ENCODE assay signal across 20 cellular contexts in the genomic region with DNA sequence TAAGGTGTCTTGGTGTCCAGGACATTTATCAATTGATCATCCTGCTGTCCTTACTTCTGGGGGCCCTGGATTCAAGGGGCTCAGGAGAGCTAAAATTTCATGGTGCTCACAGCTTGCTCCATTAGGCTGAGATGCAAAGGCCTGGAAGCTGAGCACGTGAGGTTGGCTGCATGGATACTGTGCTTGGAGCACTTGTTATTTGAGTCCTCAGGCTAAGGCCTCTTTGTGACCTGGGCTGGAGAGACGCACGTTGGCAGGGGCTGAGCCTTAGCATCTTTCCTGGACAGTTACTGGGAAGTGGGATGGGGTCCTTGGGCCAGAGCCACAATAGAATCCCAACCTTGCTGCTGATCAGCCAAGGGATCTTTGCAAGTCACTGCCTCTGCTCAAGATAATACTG.
DNase-seq lines count a peak whose midpoint lies in the region; ATAC-seq and TF ChIP-seq lines count a peak whose summit lies in the region.
"Had no signal": no experiment of that assay in that cellular context is flagged by ENCODE, and none has a peak within 500 bp of the region (broad histone marks: within the 10 kb centered on the region; RNA-seq: fewer than 3 reads in every experiment).

No MANE protein-coding gene starts in this region.

- H3K9me3 ChIP-seq in upper lobe of right lung, result peaks cover 6% of the 10 kb centered on the region

- peaks cover 23% of the 10 kb centered on the region for H3K4me1 Mint-ChIP-seq in T-helper 2 cell treated with Interferon-gamma antibody and Interleukin-4, amounts not matched to agents 5 μg/mL and 100 μg/mL, for 36 hours (ENCODE audit: low read depth)
- H3K4me1 Mint-ChIP-seq in natural killer cell treated with Interleukin-12 subunit alpha and Interleukin-12 subunit beta and Interleukin-15 and Interleukin-18, amount 100 ng/mL, for 72 hours (ENCODE audit: low read depth in 2 of 2), result peaks cover 11 to 12% of the 10 kb centered on the region in 2 donors

- intact Hi-C loops in upper lobe of right lung (cut with DNase I), result no loop called here

- no peak for TF ChIP-seq CTCF in upper lobe of right lung (IDR thresholded peaks at IDR 0.05)

- ATAC-seq in natural killer cell treated with Interleukin-12 subunit alpha and Interleukin-12 subunit beta and Interleukin-15 and Interleukin-18, amount 100 ng/mL, for 72 hours, result no peak
- ATAC-seq in upper lobe of right lung (no peak), HG03432 (IDR thresholded peaks at IDR 0.05; ENCODE audit: unreplicated experiment) (no peak)
- ATAC-seq: GM12878, Panc1, SK-N-SH treated with all-trans-retinoic acid at 6 μM for 48 hours had no signal

- H3K27ac ChIP-seq in upper lobe of right lung, result no peak overlapping the region
- H3K27ac ChIP-seq: 22Rv1 had no signal

- H3K27ac Mint-ChIP-seq in T-helper 2 cell treated with Interferon-gamma antibody and Interleukin-4, amounts not matched to agents 5 μg/mL and 100 μg/mL, for 36 hours, result peak overlapping the region; percentile 27
- H3K27ac Mint-ChIP-seq in natural killer cell treated with Interleukin-12 subunit alpha and Interleukin-12 subunit beta and Interleukin-15 and Interleukin-18, amount 100 ng/mL, for 72 hours, result no peak overlapping the region
- H3K27ac Mint-ChIP-seq: CD14-positive monocyte had no signal

- DNase-seq in T-helper 2 cell treated with Interferon-gamma antibody and Interleukin-4, amounts not matched to agents 5 μg/mL and 100 μg/mL, for 36 hours (ENCODE audit: low spot score), result no peak
- DNase-seq in T-helper 2 cell, result no peak
- DNase-seq in ecto neural progenitor cell (ENCODE audit: low spot score), result peak; percentile 11
- peak; percentile 45 for DNase-seq in natural killer cell treated with Interleukin-12 subunit alpha and Interleukin-12 subunit beta and Interleukin-15 and Interleukin-18, amount 100 ng/mL, for 72 hours (ENCODE audit: low spot score)
- peak; percentile 30 for DNase-seq in upper lobe of right lung
- DNase-seq in AG20443 (ENCODE audit: low spot score), result no peak
- no peak for DNase-seq in AG08395 (ENCODE audit: low spot score)
- DNase-seq: AML-193, DMS79, NCI-H1694, NCI-H2081, NCI-H2171, NCI-H345, NCI-H524 treated with DMSO at 0.1 percent for 48 hours had no signal

- H3K36me3 ChIP-seq in upper lobe of right lung, result no peaks in the 10 kb centered on the region

- H3K27me3 Mint-ChIP-seq in T-helper 2 cell treated with Interferon-gamma antibody and Interleukin-4, amounts not matched to agents 5 μg/mL and 100 μg/mL, for 36 hours (ENCODE audit: low read depth), result peaks cover 1% of the 10 kb centered on the region
- peaks cover 0 to 2% of the 10 kb centered on the region in 2 donors for H3K27me3 Mint-ChIP-seq in natural killer cell treated with Interleukin-12 subunit alpha and Interleukin-12 subunit beta and Interleukin-15 and Interleukin-18, amount 100 ng/mL, for 72 hours

- H3K27me3 ChIP-seq in upper lobe of right lung, result no peaks in the 10 kb centered on the region

- H3K9me3 Mint-ChIP-seq in T-helper 2 cell treated with Interferon-gamma antibody and Interleukin-4, amounts not matched to agents 5 μg/mL and 100 μg/mL, for 36 hours, result peaks cover 38% of the 10 kb centered on the region
- peaks cover 11% of the 10 kb centered on the region for H3K9me3 Mint-ChIP-seq in natural killer cell treated with Interleukin-12 subunit alpha and Interleukin-12 subunit beta and Interleukin-15 and Interleukin-18, amount 100 ng/mL, for 72 hours

- H3K36me3 Mint-ChIP-seq in T-helper 2 cell treated with Interferon-gamma antibody and Interleukin-4, amounts not matched to agents 5 μg/mL and 100 μg/mL, for 36 hours (ENCODE audit: low read depth), result peaks cover 22% of the 10 kb centered on the region
- H3K36me3 Mint-ChIP-seq in natural killer cell treated with Interleukin-12 subunit alpha and Interleukin-12 subunit beta and Interleukin-15 and Interleukin-18, amount 100 ng/mL, for 72 hours, result peaks cover 8% of the 10 kb centered on the region

- H3K4me3 Mint-ChIP-seq in T-helper 2 cell treated with Interferon-gamma antibody and Interleukin-4, amounts not matched to agents 5 μg/mL and 100 μg/mL, for 36 hours, result no peak overlapping the region
- H3K4me3 Mint-ChIP-seq in natural killer cell treated with Interleukin-12 subunit alpha and Interleukin-12 subunit beta and Interleukin-15 and Interleukin-18, amount 100 ng/mL, for 72 hours, result no peak overlapping the region
- H3K4me3 Mint-ChIP-seq: CD14-positive monocyte had no signal

- H3K4me1 ChIP-seq in upper lobe of right lung, result peaks cover 12% of the 10 kb centered on the region

- H3K4me3 ChIP-seq in upper lobe of right lung, result no peak overlapping the region
- H3K4me3 ChIP-seq: GM12878 had no signal

Comparison
In these comparisons a context has a peak if more than half of its experiments do, and no peak if none do; other contexts are left out.
1. DNase-seq: peak in ecto neural progenitor cell (single experiment), natural killer cell treated with Interleukin-12 subunit alpha and Interleukin-12 subunit beta and Interleukin-15 and Interleukin-18, amount 100 ng/mL, for 72 hours (single experiment) and upper lobe of right lung (single experiment); none in T-helper 2 cell treated with Interferon-gamma antibody and Interleukin-4, amounts not matched to agents 5 μg/mL and 100 μg/mL, for 36 hours (single experiment), T-helper 2 cell (0 of 5), AG20443 (single experiment) and AG08395 (single experiment).